Comparison of ENCODE assay signal across 10 cellular contexts in genomic region chr3:62159693-62160092, GRCh38.
DNase-seq lines count a peak whose midpoint lies in the region; ATAC-seq and TF ChIP-seq lines count a peak whose summit lies in the region.
"Had no signal": no experiment of that assay in that cellular context is flagged by ENCODE, and none has a peak within 500 bp of the region (broad histone marks: within the 10 kb centered on the region; RNA-seq: fewer than 3 reads in every experiment).

No MANE protein-coding gene starts in this region.

- no peak overlapping the region for H3K4me3 ChIP-seq in fibroblast of the aortic adventitia (ENCODE audit: low read depth, low read length)
- no peak overlapping the region for H3K4me3 ChIP-seq in mucosa of descending colon
- no peak overlapping the region for H3K4me3 ChIP-seq in suprapubic skin
- H3K4me3 ChIP-seq in CD8-positive, alpha-beta T cell (ENCODE audit: low read depth, low read length) = no peak overlapping the region

- no peak for TF ChIP-seq EP300 in suprapubic skin (IDR thresholded peaks at IDR 0.05)

- peak; percentile 50 for ATAC-seq in mucosa of descending colon
- no peak for ATAC-seq in CD8-positive, alpha-beta T cell
- ATAC-seq in GM21723 (IDR thresholded peaks at IDR 0.05; ENCODE audit: unreplicated experiment) = no peak

- no peaks in the 10 kb centered on the region for H3K4me1 Mint-ChIP-seq in CD8-positive, alpha-beta T cell (ENCODE audit: low read depth)

- POLR2A ChIA-PET in HEK293T (lab: Yijun Ruan, JAX) = no interaction called here
- POLR2A ChIA-PET in CD8-positive, alpha-beta T cell (lab: Charles Lee) = no interaction called here

- no peaks in the 10 kb centered on the region for H3K36me3 Mint-ChIP-seq in CD8-positive, alpha-beta T cell

- intact Hi-C loops in mucosa of descending colon (cut with DNase I, micrococcal nuclease) = no loop called here
- intact Hi-C loops in CD8-positive, alpha-beta T cell (cut with DNase I, micrococcal nuclease) = no loop called here

- no peak for TF ChIP-seq POLR2A in suprapubic skin (IDR thresholded peaks at IDR 0.05)

- no peaks in the 10 kb centered on the region for H3K36me3 ChIP-seq in mucosa of descending colon (ENCODE audit: low read depth)
- no peaks in the 10 kb centered on the region for H3K36me3 ChIP-seq in suprapubic skin
- H3K36me3 ChIP-seq in CD8-positive, alpha-beta T cell (ENCODE audit: insufficient read depth, low read length) = no peaks in the 10 kb centered on the region

- CTCF ChIA-PET in HEK293T (lab: Yijun Ruan, JAX) = interaction anchor here (0.7 kb wide), 1 partner anchor 41 kb away, joined by 4 read pairs; no protein-coding TSS in a partner anchor
- CTCF ChIA-PET in CD8-positive, alpha-beta T cell (lab: Charles Lee) = no interaction called here

- no peak overlapping the region for H3K27ac Mint-ChIP-seq in CD8-positive, alpha-beta T cell

- no peaks in the 10 kb centered on the region for H3K4me1 ChIP-seq in mucosa of descending colon (ENCODE audit: low read depth)
- peaks cover 27% of the 10 kb centered on the region for H3K4me1 ChIP-seq in suprapubic skin
- no peaks in the 10 kb centered on the region for H3K4me1 ChIP-seq in CD8-positive, alpha-beta T cell (ENCODE audit: insufficient read depth, low read length)

- H3K27ac ChIP-seq in suprapubic skin = peak overlapping the region; percentile 63
- H3K27ac ChIP-seq in CD8-positive, alpha-beta T cell (ENCODE audit: low read depth, low read length) = no peak overlapping the region

- WGBS in suprapubic skin = 48% methylated on average over 6 of the region's 6 CpGs

- H3K4me3 Mint-ChIP-seq in CD8-positive, alpha-beta T cell = no peak overlapping the region

- DNase-seq in RPMI7951 (ENCODE audit: low read depth) (peak; percentile 83), fibroblast of the aortic adventitia (ENCODE audit: low read depth) (peak; percentile 93), mucosa of descending colon (peak in 1 of 3 donors; percentile 17), suprapubic skin (ENCODE audit: low spot score in 2 of 2) (peak; percentile 79 to 84), HEK293T (ENCODE audit: extremely low spot score) (no peak), SHP77 (lab: John Stamatoyannopoulos, UW) (no peak)
- DNase-seq in CD8-positive, alpha-beta T cell = no peak
- DNase-seq: activated CD4-positive, alpha-beta T cell treated with anti-CD3 and anti-CD28 coated beads, Interleukin-2, amount 50 U/mL, for 4 hours; stimulated activated CD4-positive, alpha-beta T cell treated with anti-CD3 and anti-CD28 coated beads, Interleukin-4, amount 100 ng/mL, for 24 hours had no signal

- TF ChIP-seq CTCF in fibroblast of the aortic adventitia (IDR thresholded peaks at IDR 0.05; ENCODE audit: insufficient read depth, low read length) (no peak), mucosa of descending colon (IDR thresholded peaks at IDR 0.05) (no peak), suprapubic skin (IDR thresholded peaks at IDR 0.05) (no peak)
- TF ChIP-seq CTCF in CD8-positive, alpha-beta T cell (IDR thresholded peaks at IDR 0.05) = no peak

- H3K9me3 Mint-ChIP-seq in CD8-positive, alpha-beta T cell = no peaks in the 10 kb centered on the region

- peaks cover 3% of the 10 kb centered on the region for H3K27me3 Mint-ChIP-seq in CD8-positive, alpha-beta T cell (ENCODE audit: low read depth)

- no peaks in the 10 kb centered on the region for H3K27me3 ChIP-seq in suprapubic skin
- no peaks in the 10 kb centered on the region for H3K27me3 ChIP-seq in CD8-positive, alpha-beta T cell (ENCODE audit: insufficient read depth, low read length)

- H3K9me3 ChIP-seq in mucosa of descending colon (no peaks in the 10 kb centered on the region), suprapubic skin (no peaks in the 10 kb centered on the region)
- H3K9me3 ChIP-seq in CD8-positive, alpha-beta T cell (ENCODE audit: low read length) = no peaks in the 10 kb centered on the region

TF ChIP-seq in HEK293T, 16 proteins besides CTCF, POLR2A, EP300 and RAD21:
- TF ChIP-seq HDGF (IDR thresholded peaks at IDR 0.05; ENCODE audit: borderline replicate concordance) (no peak), FOXA1 (IDR thresholded peaks at IDR 0.05) (no peak), FOXM1 (IDR thresholded peaks at IDR 0.05; ENCODE audit: borderline replicate concordance) (no peak), BHLHE40 (IDR thresholded peaks at IDR 0.05; ENCODE audit: borderline replicate concordance) (no peak), SUZ12 (IDR thresholded peaks at IDR 0.05) (no peak), ZNF384 (IDR thresholded peaks at IDR 0.05) (no peak), SP1 (IDR thresholded peaks at IDR 0.05) (no peak), LEF1 (IDR thresholded peaks at IDR 0.05; ENCODE audit: borderline replicate concordance) (no peak), NFRKB (IDR thresholded peaks at IDR 0.05) (no peak), TARDBP (IDR thresholded peaks at IDR 0.05) (no peak), CTBP1 (IDR thresholded peaks at IDR 0.05; ENCODE audit: borderline replicate concordance) (no peak), FOXK2 (IDR thresholded peaks at IDR 0.05) (no peak), PKNOX1 (IDR thresholded peaks at IDR 0.05) (no peak), ARNT (IDR thresholded peaks at IDR 0.05) (no peak), ELF4 (IDR thresholded peaks at IDR 0.05) (no peak), L3MBTL2 (conservative IDR thresholded peaks at IDR 0.05) (no peak)

Comparison
In these comparisons a context has a peak if more than half of its experiments do, and no peak if none do; other contexts are left out.
1. DNase-seq: peak in RPMI7951 (single experiment), fibroblast of the aortic adventitia (single experiment) and suprapubic skin (2 of 2); none in HEK293T (single experiment), SHP77 (0 of 2) and CD8-positive, alpha-beta T cell (0 of 7).